17 cellular contexts compared by ENCODE assay signal in the genomic region with DNA sequence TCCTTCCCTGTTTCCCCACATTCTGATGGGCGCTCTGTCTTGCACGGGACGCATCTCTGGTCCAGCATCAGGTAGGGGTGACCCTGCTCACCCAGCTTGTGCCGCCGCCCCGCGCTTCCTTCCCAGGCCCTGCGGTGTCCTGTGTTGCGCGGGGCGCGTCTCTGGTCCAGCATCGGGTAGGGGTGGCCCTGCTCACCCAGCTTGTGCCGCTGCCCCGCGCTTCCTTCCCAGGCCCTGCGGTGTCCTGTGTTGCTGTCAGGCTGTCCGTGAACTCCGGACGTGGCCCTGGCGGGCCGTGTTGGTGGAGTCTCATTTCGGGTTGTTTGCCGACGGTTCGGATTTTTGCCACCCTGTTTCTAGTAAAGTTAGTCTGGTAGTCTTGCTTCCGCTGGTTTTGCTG.
"Had no signal": no experiment of that assay in that cellular context is flagged by ENCODE, and none has a peak within 500 bp of the region (broad histone marks: within the 10 kb centered on the region; RNA-seq: fewer than 3 reads in every experiment).

No MANE protein-coding gene starts in this region.

- H3K27ac Mint-ChIP-seq: activated naive CD8-positive, alpha-beta T cell treated with anti-CD3 and anti-CD28 coated beads, Interleukin-2, amount 10 ng/mL, durations not matched to agents 7 days and 5 days; activated T-helper 17 cell treated with anti-CD3 and anti-CD28 coated beads, Interleukin-2, amount 50 U/mL, for 72 hours; natural killer cell treated with Interleukin-12 subunit alpha and Interleukin-12 subunit beta and Interleukin-15 and Interleukin-18, amount 100 ng/mL, for 72 hours; stimulated activated naive CD8-positive, alpha-beta T cell treated with anti-CD3 and anti-CD28 coated beads, Interleukin-15, Interleukin-2, amounts not matched to agents 100 ng/mL and 50 ng/mL, for 24 hours had no signal

- DNase-seq: activated CD4-positive, alpha-beta T cell treated with anti-CD3 and anti-CD28 coated beads for 4 hours; activated naive CD8-positive, alpha-beta T cell treated with anti-CD3 and anti-CD28 coated beads, Interleukin-2, amount 10 ng/mL, durations not matched to agents 7 days and 5 days; heart right ventricle; mammary epithelial cell; stimulated activated CD4-positive, alpha-beta T cell treated with anti-CD3 and anti-CD28 coated beads, Interleukin-4, amount 100 ng/mL, for 1 hour; stimulated activated CD8-positive, alpha-beta memory T cell treated with anti-CD3 and anti-CD28 coated beads, Interleukin-4, amount 100 ng/mL, for 48 hours; T-helper 9 cell had no signal

- H3K9me3 Mint-ChIP-seq: activated naive CD8-positive, alpha-beta T cell treated with anti-CD3 and anti-CD28 coated beads, Interleukin-2, amount 10 ng/mL, durations not matched to agents 7 days and 5 days; activated T-helper 17 cell treated with anti-CD3 and anti-CD28 coated beads, Interleukin-2, amount 50 U/mL, for 72 hours; natural killer cell treated with Interleukin-12 subunit alpha and Interleukin-12 subunit beta and Interleukin-15 and Interleukin-18, amount 100 ng/mL, for 72 hours; stimulated activated naive CD8-positive, alpha-beta T cell treated with anti-CD3 and anti-CD28 coated beads, Interleukin-15, Interleukin-2, amounts not matched to agents 100 ng/mL and 50 ng/mL, for 24 hours had no signal

- H3K4me3 Mint-ChIP-seq: activated naive CD8-positive, alpha-beta T cell treated with anti-CD3 and anti-CD28 coated beads, Interleukin-2, amount 10 ng/mL, durations not matched to agents 7 days and 5 days; activated T-helper 17 cell treated with anti-CD3 and anti-CD28 coated beads, Interleukin-2, amount 50 U/mL, for 72 hours; natural killer cell treated with Interleukin-12 subunit alpha and Interleukin-12 subunit beta and Interleukin-15 and Interleukin-18, amount 100 ng/mL, for 72 hours; stimulated activated naive CD8-positive, alpha-beta T cell treated with anti-CD3 and anti-CD28 coated beads, Interleukin-15, Interleukin-2, amounts not matched to agents 100 ng/mL and 50 ng/mL, for 24 hours had no signal

- H3K9me3 ChIP-seq: heart right ventricle, ovary had no signal

- H3K27ac ChIP-seq: cardiac muscle cell, heart right ventricle, ovary had no signal

- H3K27me3 ChIP-seq: cardiac muscle cell, heart right ventricle, ovary had no signal

- H3K36me3 ChIP-seq: cardiac muscle cell, ovary had no signal

- H3K27me3 Mint-ChIP-seq: activated naive CD8-positive, alpha-beta T cell treated with anti-CD3 and anti-CD28 coated beads, Interleukin-2, amount 10 ng/mL, durations not matched to agents 7 days and 5 days; activated T-helper 17 cell treated with anti-CD3 and anti-CD28 coated beads, Interleukin-2, amount 50 U/mL, for 72 hours; natural killer cell treated with Interleukin-12 subunit alpha and Interleukin-12 subunit beta and Interleukin-15 and Interleukin-18, amount 100 ng/mL, for 72 hours; stimulated activated naive CD8-positive, alpha-beta T cell treated with anti-CD3 and anti-CD28 coated beads, Interleukin-15, Interleukin-2, amounts not matched to agents 100 ng/mL and 50 ng/mL, for 24 hours had no signal

- H3K36me3 Mint-ChIP-seq: natural killer cell treated with Interleukin-12 subunit alpha and Interleukin-12 subunit beta and Interleukin-15 and Interleukin-18, amount 100 ng/mL, for 72 hours had no signal

- H3K4me3 ChIP-seq: cardiac muscle cell, heart right ventricle, ovary had no signal

- ATAC-seq: activated T-helper 17 cell treated with anti-CD3 and anti-CD28 coated beads, Interleukin-2, amount 50 U/mL, for 72 hours; heart right ventricle; left lobe of liver; natural killer cell treated with Interleukin-12 subunit alpha and Interleukin-12 subunit beta and Interleukin-15 and Interleukin-18, amount 100 ng/mL, for 72 hours had no signal

- FAIRE-seq: astrocyte, colon, frontal cortex, islet of Langerhans had no signal
